ENCODE assay signal across 10 cellular contexts in the genomic region with DNA sequence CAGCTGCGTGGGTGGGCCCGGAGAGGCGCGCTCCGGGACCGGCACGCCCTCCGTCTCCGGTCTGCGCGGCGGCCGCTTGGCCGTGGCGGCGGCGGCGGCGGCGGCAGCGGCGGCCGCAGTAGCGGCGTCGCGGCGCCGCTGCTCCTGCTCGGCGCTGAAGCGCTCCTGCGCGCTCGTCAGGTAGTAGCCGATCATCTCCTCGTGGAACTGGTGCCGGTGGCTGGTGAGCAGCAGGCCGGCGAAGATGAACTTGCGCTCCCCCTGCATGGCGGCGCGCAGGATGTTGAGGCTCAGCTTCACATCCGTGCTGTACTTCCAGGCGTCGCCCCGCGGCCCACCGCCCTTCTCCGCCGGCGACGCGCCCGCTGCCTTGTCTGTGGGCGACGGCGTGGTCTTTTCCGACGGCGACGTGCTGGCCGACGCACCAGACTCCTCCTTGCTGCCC.
DNase-seq lines count a peak whose midpoint lies in the region; ATAC-seq and TF ChIP-seq lines count a peak whose summit lies in the region.
"Had no signal": no experiment of that assay in that cellular context is flagged by ENCODE, and none has a peak within 500 bp of the region (broad histone marks: within the 10 kb centered on the region; RNA-seq: fewer than 3 reads in every experiment).

No MANE protein-coding gene starts in this region.

- 30% methylated on average over 65 of the region's 65 CpGs for WGBS in right cardiac atrium
- 24% methylated on average over 65 of the region's 65 CpGs for WGBS in urinary bladder
- 45 to 69% methylated on average over 25 to 40 of the region's 65 CpGs for whole genome bisulfite sequencing in thyroid gland, 2 donors

- peaks cover 17 to 20% (median 17%) of the 10 kb centered on the region in 3 donors for H3K4me1 Mint-ChIP-seq in naive B cell

- no peak for TF ChIP-seq CTCF in right atrium auricular region (IDR thresholded peaks at IDR 0.05)
- no peak for TF ChIP-seq CTCF in thyroid gland (IDR thresholded peaks at IDR 0.05)
- TF ChIP-seq CTCF in brain microvascular endothelial cell (IDR thresholded peaks at IDR 0.05; ENCODE audit: low read depth, low read length, missing control alignments): no peak

- no peak for TF ChIP-seq POLR2A in thyroid gland (IDR thresholded peaks at IDR 0.05)

- peaks cover 8 to 38% (median 13%) of the 10 kb centered on the region in 3 donors for H3K27me3 Mint-ChIP-seq in naive B cell

- peak overlapping the region; percentile 59 to 87 (median 85) for H3K4me3 Mint-ChIP-seq in naive B cell

- peaks cover 0 to 1% (median 0%) of the 10 kb centered on the region in 7 donors for H3K9me3 Mint-ChIP-seq in naive B cell

- H3K36me3 ChIP-seq in right atrium auricular region (no peaks in the 10 kb centered on the region), urinary bladder (ENCODE audit: insufficient read depth) (no peaks in the 10 kb centered on the region), thyroid gland (no peaks in the 10 kb centered on the region), brain microvascular endothelial cell (replicated peaks) (no peaks in the 10 kb centered on the region)
- H3K36me3 ChIP-seq: SJSA1 had no signal

- peak overlapping the region; percentile 38 for H3K4me3 ChIP-seq in right cardiac atrium (ENCODE audit: low read length)
- H3K4me3 ChIP-seq in right atrium auricular region: no peak overlapping the region
- H3K4me3 ChIP-seq in urinary bladder (ENCODE audit: low read depth, low read length): peak overlapping the region; percentile 44
- H3K4me3 ChIP-seq in thyroid gland (replicated peaks in 1 of 3): no peak overlapping the region
- H3K4me3 ChIP-seq in brain microvascular endothelial cell (ENCODE audit: low read depth, low read length): no peak overlapping the region
- H3K4me3 ChIP-seq: SJSA1 had no signal

- DNase-seq in right cardiac atrium: no peak
- no peak for DNase-seq in right atrium auricular region (ENCODE audit: low spot score)
- peak; percentile 35 for DNase-seq in activated naive CD4-positive, alpha-beta T cell treated with Interleukin-2 at 50 U/mL for 16 hours
- DNase-seq in naive B cell: no peak
- DNase-seq in mesenteric fat pad (ENCODE audit: low spot score): no peak
- DNase-seq in thyroid gland: no peak
- no peak for DNase-seq in brain microvascular endothelial cell
- DNase-seq: GDM1 had no signal

- intact Hi-C loops in right cardiac atrium (cut with DNase I) (loop anchor here in 3 of 4 donors (10.0 kb wide), 3 partner anchors 79 to 499 kb away; partner anchors contain the start of gene KLF13 (in 3 of the 3)), thyroid gland (cut with DNase I) (loop anchor here (10.0 kb wide), 2 partner anchors 89 to 159 kb away; partner anchors contain the start of gene KLF13)

- H3K9me3 ChIP-seq in right cardiac atrium (ENCODE audit: control insufficient read depth, low read length): no peaks in the 10 kb centered on the region
- no peaks in the 10 kb centered on the region for H3K9me3 ChIP-seq in right atrium auricular region
- H3K9me3 ChIP-seq in thyroid gland: no peaks in the 10 kb centered on the region

- in situ Hi-C loops in brain microvascular endothelial cell (cut with HindIII; ENCODE audit: low pct_ligation_motif_present, low sequenced_read_pairs): loop anchor here (25.0 kb wide), 1 partner anchor 272 kb away; no protein-coding TSS in a partner anchor

- H3K27ac ChIP-seq in right cardiac atrium (ENCODE audit: low read length): no peak overlapping the region
- H3K27ac ChIP-seq in right atrium auricular region: no peak overlapping the region
- no peak overlapping the region for H3K27ac ChIP-seq in urinary bladder (ENCODE audit: low read depth)
- H3K27ac ChIP-seq in thyroid gland: no peak overlapping the region
- H3K27ac ChIP-seq in brain microvascular endothelial cell: no peak overlapping the region
- H3K27ac ChIP-seq: SJSA1 had no signal

- H3K4me1 ChIP-seq in right cardiac atrium (ENCODE audit: control insufficient read depth, insufficient read depth, low read length) (peaks cover 7% of the 10 kb centered on the region), right atrium auricular region (peaks cover 0 to 10% of the 10 kb centered on the region in 2 donors), urinary bladder (ENCODE audit: insufficient read depth) (no peaks in the 10 kb centered on the region), thyroid gland (peaks cover 0 to 9% of the 10 kb centered on the region in 2 donors)

- ATAC-seq in right cardiac atrium (no peak), naive B cell (ENCODE audit: low read depth in 2 of 2) (no peak)

- H3K27me3 ChIP-seq in right cardiac atrium (ENCODE audit: control insufficient read depth, insufficient read depth): no peaks in the 10 kb centered on the region
- H3K27me3 ChIP-seq in right atrium auricular region: peaks cover 0 to 3% of the 10 kb centered on the region in 2 donors
- no peaks in the 10 kb centered on the region for H3K27me3 ChIP-seq in thyroid gland
- peaks cover 14% of the 10 kb centered on the region for H3K27me3 ChIP-seq in brain microvascular endothelial cell (replicated peaks)

- H3K27ac Mint-ChIP-seq in naive B cell: peak overlapping the region in 2 of 6 donors; percentile 26 to 97

- H3K36me3 Mint-ChIP-seq in naive B cell: peaks cover 0 to 8% of the 10 kb centered on the region in 2 donors

Comparison
In these comparisons a context has a peak if more than half of its experiments do, and no peak if none do; other contexts are left out.
1. H3K4me3 ChIP-seq: peak in right cardiac atrium (single experiment) and urinary bladder (single experiment); none in right atrium auricular region (0 of 2), thyroid gland (0 of 3) and brain microvascular endothelial cell (single experiment).